ENCODE assay signal across 1 cellular context in genomic region chr2:240203031-240203841, GRCh38.
TF ChIP-seq lines count a peak whose summit lies in the region.

No MANE protein-coding gene starts in this region.

TF ChIP-seq in GM23338, 12 proteins besides CTCF, POLR2A, EP300 and RAD21 (continued from another document):
- no peak for TF ChIP-seq ZNF462 (CRISPR knock-in tag; IDR thresholded peaks at IDR 0.05)
- no peak for TF ChIP-seq EZH2phosphoT487 (IDR thresholded peaks at IDR 0.05; ENCODE audit: unreplicated experiment)
- TF ChIP-seq CREB1 (CRISPR knock-in tag; IDR thresholded peaks at IDR 0.05; ENCODE audit: low read depth): no peak
- TF ChIP-seq STAT1 (IDR thresholded peaks at IDR 0.05; ENCODE audit: unreplicated experiment): no peak
- no peak for TF ChIP-seq EZH2 (IDR thresholded peaks at IDR 0.05; ENCODE audit: low read depth, unreplicated experiment)
- TF ChIP-seq ZNF114 (CRISPR knock-in tag; IDR thresholded peaks at IDR 0.05): no peak
- TF ChIP-seq ETS1 (IDR thresholded peaks at IDR 0.05): no peak
- no peak for TF ChIP-seq ZNF331 (CRISPR knock-in tag; IDR thresholded peaks at IDR 0.05; ENCODE audit: low read depth)
- TF ChIP-seq REST (IDR thresholded peaks at IDR 0.05; ENCODE audit: unreplicated experiment): no peak
